Comparison of ENCODE assay signal across 23 cellular contexts in the genomic region with DNA sequence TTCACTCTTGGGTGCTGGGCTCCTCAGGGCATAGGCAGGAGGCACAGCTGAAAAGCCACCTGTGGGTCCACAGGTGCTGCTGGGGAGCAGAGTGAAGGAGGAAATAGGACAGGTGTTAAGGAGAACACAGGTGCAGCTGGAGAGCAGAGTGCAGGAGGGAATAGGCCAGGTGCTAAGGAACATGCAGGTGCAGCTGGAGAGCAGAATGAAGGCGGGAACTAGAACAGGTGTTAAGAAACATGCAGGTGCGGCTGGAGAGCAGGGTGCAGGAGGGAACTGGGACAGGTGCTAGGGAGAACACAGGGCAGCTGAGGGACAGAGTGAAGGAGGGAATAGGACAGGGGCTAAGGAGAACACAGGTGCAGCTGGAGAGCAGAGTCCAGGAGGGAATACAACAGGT. TPM values are rescaled to one million over a fixed set of nuclear protein-coding genes. Genes with fewer than 3 reads are reported as not detected.
DNase-seq lines count a peak whose midpoint lies in the region; ATAC-seq and TF ChIP-seq lines count a peak whose summit lies in the region.
"Had no signal": no experiment of that assay in that cellular context is flagged by ENCODE, and none has a peak within 500 bp of the region (broad histone marks: within the 10 kb centered on the region; RNA-seq: fewer than 3 reads in every experiment).

No MANE protein-coding gene starts in this region.

- DNase-seq in DMS153 (lab: John Stamatoyannopoulos, UW): peak; percentile 97
- DNase-seq in NAMALWA (ENCODE audit: low spot score): peak; percentile 11
- DNase-seq in NCI-H2171 (lab: John Stamatoyannopoulos, UW): peak; percentile 69
- peak; percentile 33 for DNase-seq in SW480 (ENCODE audit: low spot score)
- no peak for DNase-seq in H7
- DNase-seq in omental fat pad (ENCODE audit: low spot score): no peak
- DNase-seq in putamen (ENCODE audit: low spot score): no peak
- no peak for DNase-seq in kidney glomerular epithelial cell (lab: John Stamatoyannopoulos, UW)
- DNase-seq: activated CD4-positive, alpha-beta T cell treated with anti-CD3 and anti-CD28 coated beads, Interleukin-2, amount 50 U/mL, for 4 hours; activated CD8-positive, alpha-beta memory T cell treated with anti-CD3 and anti-CD28 coated beads, Interleukin-2, amount 50 U/mL, for 48 hours; cerebellar nuclear complex; HCEC 1CT; heart left ventricle; KBM-7; left cardiac atrium; mesendoderm; SK-N-SH; stimulated activated CD4-positive, alpha-beta T cell treated with anti-CD3 and anti-CD28 coated beads, Interleukin-15, amount 100 ng/mL, for 24 hours; upper lobe of right lung had no signal

- H3K36me3 ChIP-seq in H7 (replicated peaks; ENCODE audit: control insufficient read depth, insufficient read depth, low read length): no peaks in the 10 kb centered on the region
- H3K36me3 ChIP-seq: BLaER1, heart left ventricle, upper lobe of right lung had no signal

- peaks cover 44% of the 10 kb centered on the region for H3K27me3 ChIP-seq in H7 (ENCODE audit: control insufficient read depth, insufficient read depth, low read length)
- H3K27me3 ChIP-seq: BLaER1 had no signal

- ATAC-seq in omental fat pad (ENCODE audit: low FRiP score): no peak
- ATAC-seq: heart left ventricle, left cardiac atrium, sciatic nerve, upper lobe of right lung had no signal

- no peak overlapping the region for H3K4me3 ChIP-seq in H7 (ENCODE audit: insufficient read depth, low read depth, low read length)
- H3K4me3 ChIP-seq: BLaER1, heart left ventricle, upper lobe of right lung had no signal

- TF ChIP-seq CTCF in omental fat pad (IDR thresholded peaks at IDR 0.05): no peak

RNA-seq across cellular contexts. Expression of gene PLEKHG4B, which starts 43.8 kb away (rescaled TPM):
- 25.2 and 34.1 TPM in 2 replicates for total RNA-seq in H7 (2014; rRNA removed; shearing (Covaris generic))
- total RNA-seq in omental fat pad: under 1 TPM in 3 of 4 donors, not detected in 1; 0.44 to 0.65 (median 0.60) TPM
- total RNA-seq: activated T-helper 2 cell treated with anti-CD3 and anti-CD28 coated beads, Interferon-gamma antibody, Interleukin-2, Interleukin-4, amounts not matched to agents 10 μg/mL and 5 μg/mL and 100 μg/mL, durations not matched to agents 14 hours and 24 hours and 36 hours; NCI-H460 had no signal

Comparison
In these comparisons a context has a peak if more than half of its experiments do, and no peak if none do; other contexts are left out.
1. DNase-seq: peak in DMS153 (single experiment), NAMALWA (single experiment), NCI-H2171 (single experiment) and SW480 (single experiment); none in H7 (single experiment), omental fat pad (single experiment), putamen (single experiment) and kidney glomerular epithelial cell (single experiment).
2. RNA of gene PLEKHG4B, which starts 43.8 kb away (total RNA-seq): 25.2 to 34.1 TPM in H7; 0.44 to 0.65 TPM in omental fat pad; every median in the first group is over 10 times any median in the second.